In the genomic region with DNA sequence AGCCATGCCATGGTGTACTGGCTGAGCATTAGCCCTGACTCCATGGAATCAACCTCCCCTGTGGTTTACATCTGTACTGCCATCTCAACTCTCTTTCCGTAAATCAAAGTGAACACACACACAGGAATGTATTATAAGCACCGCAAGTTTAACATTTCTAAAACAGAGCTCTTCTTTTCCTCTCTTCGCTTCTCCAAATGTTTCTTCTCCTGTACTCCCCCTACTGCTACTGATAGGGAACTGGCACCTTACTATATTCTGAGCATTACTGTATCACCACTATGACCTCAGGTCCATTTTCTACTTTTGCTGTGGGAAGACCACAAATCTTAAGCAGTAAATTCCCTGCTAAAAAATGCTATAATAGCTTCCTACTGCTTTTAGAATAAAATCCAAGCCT, we compare ENCODE assay signal across 10 cellular contexts.
DNase-seq lines count a peak whose midpoint lies in the region; ATAC-seq, FAIRE-seq and TF ChIP-seq lines count a peak whose summit lies in the region.
"Had no signal": no experiment of that assay in that cellular context is flagged by ENCODE, and none has a peak within 500 bp of the region (broad histone marks: within the 10 kb centered on the region; RNA-seq: fewer than 3 reads in every experiment).

No MANE protein-coding gene starts in this region.

- TF ChIP-seq CTCF in HepG2 (CRISPR knock-in tag; IDR thresholded peaks at IDR 0.05) = peak; percentile 20; the same call in 1 of the 2 replicates

- H3K9me3 ChIP-seq in HepG2 (ENCODE audit: low read length) = no peaks in the 10 kb centered on the region
- H3K9me3 ChIP-seq in SJCRH30 (replicated peaks) = no peaks in the 10 kb centered on the region

- ATAC-seq in HG02798 (IDR thresholded peaks at IDR 0.05; ENCODE audit: poor library complexity, unreplicated experiment) = peak; percentile 54
- peak; percentile 89 for ATAC-seq in HepG2
- no peak for ATAC-seq in T-cell (replicated peaks in 1 of 4)
- ATAC-seq in naive thymus-derived CD8-positive, alpha-beta T cell = no peak

- intact Hi-C loops in HepG2 (cut with micrococcal nuclease; ENCODE audit: unreplicated experiment) = no loop called here

- WGBS in HepG2 (ENCODE audit: low lambda C conversion rate) = 21% methylated on average over 3 of the region's 3 CpGs

- no peak overlapping the region for H3K4me2 ChIP-seq in HepG2 (ENCODE audit: low read depth, low read length)

- no peak for TF ChIP-seq POLR2A in GM12892 (IDR thresholded peaks at IDR 0.05; ENCODE audit: low read depth, low read length)
- TF ChIP-seq POLR2A in HepG2 (IDR thresholded peaks at IDR 0.05; ENCODE audit: insufficient read depth in 1 of 2, low read depth in 2 of 2, low read length in 2 of 2) = no peak

- no peak overlapping the region for H3K4me3 Mint-ChIP-seq in T-cell
- H3K4me3 Mint-ChIP-seq in naive thymus-derived CD8-positive, alpha-beta T cell = no peak overlapping the region

- DNase-seq in GM12892 (ENCODE audit: insufficient read length) = no peak
- DNase-seq in RPMI7951 (ENCODE audit: low read depth) = peak; percentile 37
- DNase-seq in HepG2 (ENCODE audit: low spot score) = peak; percentile 10
- no peak for DNase-seq in SJCRH30
- DNase-seq in T-cell = no peak
- DNase-seq in naive thymus-derived CD8-positive, alpha-beta T cell = no peak
- DNase-seq in mucosa of gallbladder (ENCODE audit: low spot score) = no peak
- DNase-seq: caudate nucleus had no signal

- peaks cover 3 to 19% of the 10 kb centered on the region in 2 donors for H3K27me3 Mint-ChIP-seq in T-cell
- H3K27me3 Mint-ChIP-seq in naive thymus-derived CD8-positive, alpha-beta T cell = peaks cover 4 to 25% (median 10%) of the 10 kb centered on the region in 5 donors

- no peak overlapping the region for H3K27ac Mint-ChIP-seq in T-cell
- no peak overlapping the region for H3K27ac Mint-ChIP-seq in naive thymus-derived CD8-positive, alpha-beta T cell

- H3K9me3 Mint-ChIP-seq in T-cell = no peaks in the 10 kb centered on the region
- H3K9me3 Mint-ChIP-seq in naive thymus-derived CD8-positive, alpha-beta T cell = no peaks in the 10 kb centered on the region

- no peak overlapping the region for H3K27ac ChIP-seq in HepG2 (ENCODE audit: extremely low read length, insufficient read depth, low read length)
- H3K27ac ChIP-seq in SJCRH30 = no peak overlapping the region

- H3K36me3 ChIP-seq in HepG2 (replicated peaks in 1 of 2; ENCODE audit: control insufficient read depth in 1 of 2, insufficient read depth in 2 of 2, low read length in 2 of 2) = no peaks in the 10 kb centered on the region
- no peaks in the 10 kb centered on the region for H3K36me3 ChIP-seq in SJCRH30

- no peaks in the 10 kb centered on the region for H3K36me3 Mint-ChIP-seq in T-cell
- H3K36me3 Mint-ChIP-seq in naive thymus-derived CD8-positive, alpha-beta T cell = no peaks in the 10 kb centered on the region

- H2AFZ ChIP-seq in HepG2 (ENCODE audit: low read length) = no peak overlapping the region

- POLR2A ChIA-PET in HepG2 (lab: Yijun Ruan, JAX) = no interaction called here
- POLR2A ChIA-PET in T-cell (lab: Charles Lee) = no interaction called here
- POLR2A ChIA-PET in naive thymus-derived CD8-positive, alpha-beta T cell (lab: Charles Lee) = no interaction called here

- in situ Hi-C loops in HepG2 (cut with HindIII; ENCODE audit: extremely low pct_ligation_motif_present, low pct_unique_long_range_greater_than_20kb) = no loop called here

- no TSS peak for BruUV-seq in HepG2 (replicated peaks; lab: Mats Ljungman, UMichigan)

- H3K4me1 ChIP-seq in HepG2 (ENCODE audit: insufficient read depth, low read length) (no peaks in the 10 kb centered on the region), SJCRH30 (no peaks in the 10 kb centered on the region)

- H3K9ac ChIP-seq in HepG2 (ENCODE audit: insufficient read depth, low read depth, low read length) = no peak overlapping the region

- no peaks in the 10 kb centered on the region for H4K20me1 ChIP-seq in HepG2 (ENCODE audit: insufficient read depth, low read length)

- H3K4me1 Mint-ChIP-seq in T-cell = no peaks in the 10 kb centered on the region
- H3K4me1 Mint-ChIP-seq in naive thymus-derived CD8-positive, alpha-beta T cell = no peaks in the 10 kb centered on the region

- no peak overlapping the region for H3K4me3 ChIP-seq in HepG2 (replicated peaks in 1 of 3; ENCODE audit: insufficient read depth in 1 of 3, low read depth in 2 of 3, low read length in 3 of 3)
- H3K4me3 ChIP-seq in SJCRH30 = no peak overlapping the region

- H3K79me2 ChIP-seq in HepG2 (ENCODE audit: insufficient read depth, low read length) = no peaks in the 10 kb centered on the region

- no peak for TF ChIP-seq RAD21 in HepG2 (CRISPR knock-in tag; IDR thresholded peaks at IDR 0.05)

- H3K27me3 ChIP-seq in HepG2 (ENCODE audit: control insufficient read depth in 1 of 2, insufficient read depth in 2 of 2, low read length in 2 of 2) (peaks cover 0 to 4% of the 10 kb centered on the region in 2 experiments; a peak in 2 of 5 replicates), SJCRH30 (0 out of 2 replicates have a peak, but pooled peaks cover 3% of the 10 kb centered on the region)

- TF ChIP-seq EP300 in HepG2 (IDR thresholded peaks at IDR 0.05; ENCODE audit: low read depth in 2 of 2, low read length in 2 of 2) (no peak), HepG2 (CRISPR knock-in tag; IDR thresholded peaks at IDR 0.05; ENCODE audit: borderline replicate concordance) (no peak)

- CTCF ChIA-PET in HepG2 (lab: Yijun Ruan, JAX; ENCODE audit: low intra/inter-chr PET ratio, low total read pairs) (no interaction called here), T-cell (lab: Charles Lee) (no interaction called here)

- peak; percentile 38 for FAIRE-seq in GM12892 (lab: Jason Lieb, UNC)
- FAIRE-seq in HepG2 (lab: Jason Lieb, UNC) = peak; percentile 37
- FAIRE-seq: islet of Langerhans had no signal

TF ChIP-seq in HepG2, 621 proteins besides CTCF, POLR2A, EP300 and RAD21 (continues in another document):
- TF ChIP-seq, protein P1, sequence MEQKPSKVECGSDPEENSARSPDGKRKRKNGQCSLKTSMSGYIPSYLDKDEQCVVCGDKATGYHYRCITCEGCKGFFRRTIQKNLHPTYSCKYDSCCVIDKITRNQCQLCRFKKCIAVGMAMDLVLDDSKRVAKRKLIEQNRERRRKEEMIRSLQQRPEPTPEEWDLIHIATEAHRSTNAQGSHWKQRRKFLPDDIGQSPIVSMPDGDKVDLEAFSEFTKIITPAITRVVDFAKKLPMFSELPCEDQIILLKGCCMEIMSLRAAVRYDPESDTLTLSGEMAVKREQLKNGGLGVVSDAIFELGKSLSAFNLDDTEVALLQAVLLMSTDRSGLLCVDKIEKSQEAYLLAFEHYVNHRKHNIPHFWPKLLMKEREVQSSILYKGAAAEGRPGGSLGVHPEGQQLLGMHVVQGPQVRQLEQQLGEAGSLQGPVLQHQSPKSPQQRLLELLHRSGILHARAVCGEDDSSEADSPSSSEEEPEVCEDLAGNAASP (CRISPR knock-in tag; IDR thresholded peaks at IDR 0.05; ENCODE audit: borderline replicate concordance) = no peak
- TF ChIP-seq ZMAT3 (CRISPR knock-in tag; conservative IDR thresholded peaks at IDR 0.05) (no peak), ZKSCAN8 (CRISPR knock-in tag; IDR thresholded peaks at IDR 0.05; ENCODE audit: borderline replicate concordance) (no peak), SOX13 (IDR thresholded peaks at IDR 0.05) (no peak), SOX13 (CRISPR knock-in tag; conservative IDR thresholded peaks at IDR 0.05 in 1 of 2, IDR thresholded peaks at IDR 0.05 in 1 of 2) (no peak), CREBL2 (CRISPR knock-in tag; IDR thresholded peaks at IDR 0.05; ENCODE audit: borderline replicate concordance) (no peak), ZNF235 (CRISPR knock-in tag; IDR thresholded peaks at IDR 0.05; ENCODE audit: borderline replicate concordance) (no peak), ESRRA (CRISPR knock-in tag; IDR thresholded peaks at IDR 0.05; ENCODE audit: low read depth) (no peak), ZBTB2 (CRISPR knock-in tag; IDR thresholded peaks at IDR 0.05; ENCODE audit: low read depth) (no peak)
- TF ChIP-seq, protein P2, sequence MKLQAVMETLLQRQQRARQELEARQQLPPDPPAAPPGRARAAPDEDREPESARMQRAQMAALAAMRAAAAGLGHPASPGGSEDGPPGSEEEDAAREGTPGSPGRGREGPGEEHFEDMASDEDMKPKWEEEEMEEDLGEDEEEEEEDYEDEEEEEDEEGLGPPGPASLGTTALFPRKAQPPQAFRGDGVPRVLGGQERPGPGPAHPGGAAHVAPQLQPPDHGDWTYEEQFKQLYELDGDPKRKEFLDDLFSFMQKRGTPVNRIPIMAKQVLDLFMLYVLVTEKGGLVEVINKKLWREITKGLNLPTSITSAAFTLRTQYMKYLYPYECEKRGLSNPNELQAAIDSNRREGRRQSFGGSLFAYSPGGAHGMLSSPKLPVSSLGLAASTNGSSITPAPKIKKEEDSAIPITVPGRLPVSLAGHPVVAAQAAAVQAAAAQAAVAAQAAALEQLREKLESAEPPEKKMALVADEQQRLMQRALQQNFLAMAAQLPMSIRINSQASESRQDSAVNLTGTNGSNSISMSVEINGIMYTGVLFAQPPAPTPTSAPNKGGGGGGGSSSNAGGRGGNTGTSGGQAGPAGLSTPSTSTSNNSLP (IDR thresholded peaks at IDR 0.05; ENCODE audit: low read depth, low read length) = no peak
- TF ChIP-seq, protein P3, sequence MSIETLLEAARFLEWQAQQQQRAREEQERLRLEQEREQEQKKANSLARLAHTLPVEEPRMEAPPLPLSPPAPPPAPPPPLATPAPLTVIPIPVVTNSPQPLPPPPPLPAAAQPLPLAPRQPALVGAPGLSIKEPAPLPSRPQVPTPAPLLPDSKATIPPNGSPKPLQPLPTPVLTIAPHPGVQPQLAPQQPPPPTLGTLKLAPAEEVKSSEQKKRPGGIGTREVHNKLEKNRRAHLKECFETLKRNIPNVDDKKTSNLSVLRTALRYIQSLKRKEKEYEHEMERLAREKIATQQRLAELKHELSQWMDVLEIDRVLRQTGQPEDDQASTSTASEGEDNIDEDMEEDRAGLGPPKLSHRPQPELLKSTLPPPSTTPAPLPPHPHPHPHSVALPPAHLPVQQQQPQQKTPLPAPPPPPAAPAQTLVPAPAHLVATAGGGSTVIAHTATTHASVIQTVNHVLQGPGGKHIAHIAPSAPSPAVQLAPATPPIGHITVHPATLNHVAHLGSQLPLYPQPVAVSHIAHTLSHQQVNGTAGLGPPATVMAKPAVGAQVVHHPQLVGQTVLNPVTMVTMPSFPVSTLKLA (IDR thresholded peaks at IDR 0.05) = no peak

Comparison
In these comparisons a context has a peak if more than half of its experiments do, and no peak if none do; other contexts are left out.
1. DNase-seq: peak in RPMI7951 (single experiment) and HepG2 (single experiment); none in GM12892 (single experiment), SJCRH30 (0 of 2), T-cell (0 of 34), naive thymus-derived CD8-positive, alpha-beta T cell (0 of 10) and mucosa of gallbladder (single experiment).
2. ATAC-seq: peak in HG02798 (single experiment) and HepG2 (single experiment); none in T-cell (0 of 4) and naive thymus-derived CD8-positive, alpha-beta T cell (0 of 2).